Comparison of ENCODE assay signal across 1 cellular context in the genomic region with DNA sequence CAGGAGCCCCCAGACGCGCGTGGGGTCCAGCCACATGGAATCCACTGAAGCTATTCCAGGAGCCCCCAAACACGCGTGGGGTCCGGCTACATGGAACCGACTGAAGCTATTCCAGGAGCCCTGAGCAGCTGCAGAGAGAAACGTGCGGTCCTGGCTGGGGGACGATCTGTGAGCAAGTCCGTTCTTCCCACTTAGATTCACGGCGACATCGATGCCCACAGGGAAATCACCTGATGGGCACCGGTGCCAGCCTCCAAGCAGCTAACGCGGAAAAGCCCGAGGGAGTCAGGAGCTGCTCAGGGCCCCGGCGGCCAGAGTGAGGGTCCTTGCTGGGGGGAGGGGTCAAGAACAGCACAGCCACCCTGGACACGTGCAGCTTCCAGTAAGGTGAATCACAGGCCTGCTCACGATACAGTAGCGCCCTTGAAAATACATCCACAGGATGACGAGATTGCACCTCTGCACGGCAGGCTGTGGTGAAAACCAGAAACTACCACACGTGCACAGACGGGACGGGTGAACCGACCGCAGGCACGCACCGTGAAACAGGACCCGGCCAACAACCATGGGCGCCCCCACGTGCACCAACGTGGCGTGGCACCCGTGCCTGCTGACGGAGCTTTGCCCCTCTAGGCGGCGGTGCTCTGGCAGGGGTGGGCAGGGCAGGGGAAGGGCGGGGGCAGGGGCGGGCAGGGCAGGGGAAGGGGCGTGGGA.
TF ChIP-seq lines count a peak whose summit lies in the region.

No MANE protein-coding gene starts in this region.

TF ChIP-seq in H1, 55 proteins besides CTCF, POLR2A, EP300 and RAD21:
- TF ChIP-seq, protein P1, sequence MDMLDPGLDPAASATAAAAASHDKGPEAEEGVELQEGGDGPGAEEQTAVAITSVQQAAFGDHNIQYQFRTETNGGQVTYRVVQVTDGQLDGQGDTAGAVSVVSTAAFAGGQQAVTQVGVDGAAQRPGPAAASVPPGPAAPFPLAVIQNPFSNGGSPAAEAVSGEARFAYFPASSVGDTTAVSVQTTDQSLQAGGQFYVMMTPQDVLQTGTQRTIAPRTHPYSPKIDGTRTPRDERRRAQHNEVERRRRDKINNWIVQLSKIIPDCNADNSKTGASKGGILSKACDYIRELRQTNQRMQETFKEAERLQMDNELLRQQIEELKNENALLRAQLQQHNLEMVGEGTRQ (IDR thresholded peaks at IDR 0.05; ENCODE audit: low read length) = no peak
- TF ChIP-seq, protein P2, sequence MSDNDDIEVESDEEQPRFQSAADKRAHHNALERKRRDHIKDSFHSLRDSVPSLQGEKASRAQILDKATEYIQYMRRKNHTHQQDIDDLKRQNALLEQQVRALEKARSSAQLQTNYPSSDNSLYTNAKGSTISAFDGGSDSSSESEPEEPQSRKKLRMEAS (IDR thresholded peaks at IDR 0.05) = peak; percentile 73
